Comparison of ENCODE assay signal across 10 cellular contexts in the genomic region with DNA sequence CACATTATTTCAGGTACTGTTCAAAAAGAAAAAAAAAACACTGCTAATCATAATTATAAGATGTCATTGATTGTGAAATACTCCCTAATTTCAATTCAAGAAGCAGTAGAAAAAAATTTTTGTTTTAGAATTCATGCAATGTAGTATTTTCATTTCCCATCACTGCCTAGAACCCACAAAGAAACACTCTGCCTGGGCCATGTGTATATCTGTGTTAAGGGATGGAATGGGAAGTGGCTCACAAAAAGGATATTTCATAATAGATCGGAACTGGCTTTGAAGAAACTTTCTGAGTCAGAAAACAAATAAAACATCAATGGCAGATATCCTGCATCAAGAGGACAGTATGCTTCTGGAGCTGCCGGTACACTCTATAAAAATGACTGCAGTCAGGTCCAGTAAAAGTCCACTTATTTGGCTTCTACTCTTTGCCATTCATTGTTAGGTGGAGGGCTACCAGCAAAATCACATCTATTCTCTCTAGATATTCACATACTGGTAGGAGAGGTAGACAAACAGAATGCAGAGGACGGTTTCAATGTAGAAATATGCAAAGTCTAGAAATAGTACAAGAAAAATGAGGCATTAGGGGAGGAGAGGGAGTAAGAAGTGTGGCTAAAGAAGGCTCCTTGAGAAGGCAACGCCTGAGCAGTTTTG.
A peak's percentile ranks its signal among the peaks of the same experiment; 100 is the strongest.
DNase-seq lines count a peak whose midpoint lies in the region; ATAC-seq and TF ChIP-seq lines count a peak whose summit lies in the region.
"Had no signal": no experiment of that assay in that cellular context is flagged by ENCODE, and none has a peak within 500 bp of the region (broad histone marks: within the 10 kb centered on the region; RNA-seq: fewer than 3 reads in every experiment).

No MANE protein-coding gene starts in this region.

- no peak overlapping the region for H3K4me3 Mint-ChIP-seq in naive thymus-derived CD4-positive, alpha-beta T cell
- H3K4me3 Mint-ChIP-seq: activated CD8-positive, alpha-beta T cell treated with anti-CD3 and anti-CD28 coated beads for 36 hours; activated naive CD8-positive, alpha-beta T cell treated with anti-CD3 and anti-CD28 coated beads, Interleukin-2, amount 10 ng/mL, durations not matched to agents 7 days and 5 days had no signal

- H3K27ac Mint-ChIP-seq in naive thymus-derived CD4-positive, alpha-beta T cell, result peak overlapping the region in 1 of 9 donors; percentile 35
- no peak overlapping the region for H3K27ac Mint-ChIP-seq in activated naive CD4-positive, alpha-beta T cell treated with anti-CD3 and anti-CD28 coated beads, Interleukin-2, amount 50 U/mL, for 72 hours
- H3K27ac Mint-ChIP-seq: activated CD8-positive, alpha-beta T cell treated with anti-CD3 and anti-CD28 coated beads for 36 hours; activated naive CD8-positive, alpha-beta T cell treated with anti-CD3 and anti-CD28 coated beads, Interleukin-2, amount 10 ng/mL, durations not matched to agents 7 days and 5 days had no signal

- H3K4me3 ChIP-seq in NB4 (ENCODE audit: low read depth, low read length) (peak overlapping the region; percentile 23), cardiac fibroblast (replicated peaks in 1 of 2; ENCODE audit: low read depth in 2 of 2, low read length in 2 of 2) (no peak overlapping the region)
- H3K4me3 ChIP-seq in naive thymus-derived CD4-positive, alpha-beta T cell (ENCODE audit: low read length), result no peak overlapping the region

- intact Hi-C loops in naive thymus-derived CD4-positive, alpha-beta T cell (cut with micrococcal nuclease), result no loop called here

- H3K9me3 ChIP-seq in naive thymus-derived CD4-positive, alpha-beta T cell (ENCODE audit: control insufficient read depth in 2 of 3, low read length in 3 of 3), result no peaks in the 10 kb centered on the region

- peak; percentile 54 for ATAC-seq in naive thymus-derived CD4-positive, alpha-beta T cell
- ATAC-seq in activated naive CD4-positive, alpha-beta T cell treated with anti-CD3 and anti-CD28 coated beads, Interleukin-2, amount 50 U/mL, for 72 hours, result no peak
- ATAC-seq: activated CD8-positive, alpha-beta T cell treated with anti-CD3 and anti-CD28 coated beads for 36 hours had no signal

- no peak for TF ChIP-seq CTCF in NB4 (IDR thresholded peaks at IDR 0.05; ENCODE audit: low read depth, low read length)
- no peak for TF ChIP-seq CTCF in cardiac fibroblast (IDR thresholded peaks at IDR 0.05; ENCODE audit: low read depth, low read length)

- H3K4me1 ChIP-seq in naive thymus-derived CD4-positive, alpha-beta T cell (ENCODE audit: control insufficient read depth in 2 of 2, insufficient read depth in 2 of 2, low read length in 2 of 2), result peaks cover 3 to 7% of the 10 kb centered on the region in 2 donors

- H3K36me3 ChIP-seq in naive thymus-derived CD4-positive, alpha-beta T cell (ENCODE audit: control insufficient read depth in 2 of 3, insufficient read depth in 3 of 3, low read length in 3 of 3), result no peaks in the 10 kb centered on the region

- peaks cover 0 to 4% (median 0%) of the 10 kb centered on the region in 5 donors for H3K36me3 Mint-ChIP-seq in naive thymus-derived CD4-positive, alpha-beta T cell
- no peaks in the 10 kb centered on the region for H3K36me3 Mint-ChIP-seq in activated naive CD4-positive, alpha-beta T cell treated with anti-CD3 and anti-CD28 coated beads, Interleukin-2, amount 50 U/mL, for 72 hours
- H3K36me3 Mint-ChIP-seq: activated naive CD8-positive, alpha-beta T cell treated with anti-CD3 and anti-CD28 coated beads, Interleukin-2, amount 10 ng/mL, durations not matched to agents 7 days and 5 days had no signal

- peaks cover 6 to 15% (median 10%) of the 10 kb centered on the region in 7 donors for H3K4me1 Mint-ChIP-seq in naive thymus-derived CD4-positive, alpha-beta T cell

- DNase-seq in EL (peak; percentile 61), NB4 (ENCODE audit: low read depth) (peak; percentile 88), cardiac fibroblast (ENCODE audit: low read depth in 2 of 2) (peak; percentile 74 to 93), nucleus accumbens (lab: John Stamatoyannopoulos, UW) (no peak), C1 segment of cervical spinal cord (lab: John Stamatoyannopoulos, UW) (no peak)
- DNase-seq in naive thymus-derived CD4-positive, alpha-beta T cell, result no peak
- no peak for DNase-seq in activated naive CD4-positive, alpha-beta T cell treated with anti-CD3 and anti-CD28 coated beads, Interleukin-2, amount 50 U/mL, for 72 hours (ENCODE audit: low spot score in 2 of 2)
- no peak for DNase-seq in activated effector memory CD4-positive, alpha-beta T cell treated with anti-CD3 and anti-CD28 coated beads, Interleukin-2, amount 50 U/mL, for 16 hours
- DNase-seq: activated CD8-positive, alpha-beta T cell treated with anti-CD3 and anti-CD28 coated beads for 36 hours; activated naive CD8-positive, alpha-beta T cell treated with anti-CD3 and anti-CD28 coated beads, Interleukin-2, amount 10 ng/mL, durations not matched to agents 7 days and 5 days had no signal

- CTCF ChIA-PET in naive thymus-derived CD4-positive, alpha-beta T cell (lab: Charles Lee), result interaction anchor here (1.1 kb wide), 1 partner anchor 13 kb away, joined by 4 read pairs; no protein-coding TSS in a partner anchor

- no peaks in the 10 kb centered on the region for H3K9me3 Mint-ChIP-seq in naive thymus-derived CD4-positive, alpha-beta T cell
- H3K9me3 Mint-ChIP-seq in activated naive CD4-positive, alpha-beta T cell treated with anti-CD3 and anti-CD28 coated beads, Interleukin-2, amount 50 U/mL, for 72 hours, result no peaks in the 10 kb centered on the region
- H3K9me3 Mint-ChIP-seq: activated CD8-positive, alpha-beta T cell treated with anti-CD3 and anti-CD28 coated beads for 36 hours; activated naive CD8-positive, alpha-beta T cell treated with anti-CD3 and anti-CD28 coated beads, Interleukin-2, amount 10 ng/mL, durations not matched to agents 7 days and 5 days had no signal

- no peak for TF ChIP-seq POLR2A in NB4 (IDR thresholded peaks at IDR 0.05; ENCODE audit: extremely low read depth, insufficient read length)

- peaks cover 0 to 2% of the 10 kb centered on the region in 2 donors for H3K27me3 ChIP-seq in naive thymus-derived CD4-positive, alpha-beta T cell (ENCODE audit: control insufficient read depth in 2 of 2, insufficient read depth in 2 of 2, low read length in 2 of 2)

- H3K27ac ChIP-seq in naive thymus-derived CD4-positive, alpha-beta T cell (ENCODE audit: low read depth, low read length), result no peak overlapping the region

- peaks cover 0 to 15% (median 9%) of the 10 kb centered on the region in 5 donors for H3K27me3 Mint-ChIP-seq in naive thymus-derived CD4-positive, alpha-beta T cell
- H3K27me3 Mint-ChIP-seq: activated CD8-positive, alpha-beta T cell treated with anti-CD3 and anti-CD28 coated beads for 36 hours had no signal

- POLR2A ChIA-PET in naive thymus-derived CD4-positive, alpha-beta T cell (lab: Charles Lee), result no interaction called here

Comparison
In these comparisons a context has a peak if more than half of its experiments do, and no peak if none do; other contexts are left out.
1. DNase-seq: peak in EL (single experiment), NB4 (single experiment) and cardiac fibroblast (2 of 2); none in naive thymus-derived CD4-positive, alpha-beta T cell (0 of 9), nucleus accumbens (0 of 56), activated naive CD4-positive, alpha-beta T cell treated with anti-CD3 and anti-CD28 coated beads, Interleukin-2, amount 50 U/mL, for 72 hours (0 of 2), C1 segment of cervical spinal cord (0 of 14) and activated effector memory CD4-positive, alpha-beta T cell treated with anti-CD3 and anti-CD28 coated beads, Interleukin-2, amount 50 U/mL, for 16 hours (single experiment).